ENCODE assay signal across 3 cellular contexts in the genomic region with DNA sequence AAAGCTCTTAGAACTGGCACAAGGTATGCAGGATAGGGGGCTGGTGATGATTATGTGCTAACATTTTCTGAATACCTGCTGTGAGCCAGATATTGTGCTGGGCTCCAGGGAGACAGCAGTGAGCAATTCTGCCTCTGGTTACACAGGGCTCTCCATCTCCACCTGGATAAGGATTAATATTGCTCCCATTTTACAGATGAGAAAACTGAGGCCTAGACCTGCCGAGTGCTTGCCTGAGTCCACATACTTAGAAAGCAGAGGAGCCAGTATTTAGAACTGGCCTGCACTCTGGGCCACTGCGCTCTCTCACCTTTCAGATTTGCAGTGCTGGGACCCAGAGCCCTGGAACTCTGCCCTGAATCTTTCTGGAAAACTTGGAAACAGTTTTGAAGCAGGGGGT.
TF ChIP-seq lines count a peak whose summit lies in the region.

No MANE protein-coding gene starts in this region.

TF ChIP-seq in HepG2, 621 proteins besides CTCF, POLR2A, EP300 and RAD21:
- TF ChIP-seq ZNF20 (CRISPR knock-in tag; IDR thresholded peaks at IDR 0.05) (no peak), ZNF629 (CRISPR knock-in tag; conservative IDR thresholded peaks at IDR 0.05) (peak; percentile 75)

TF ChIP-seq in K562, 482 proteins besides CTCF, POLR2A, EP300 and RAD21:
- TF ChIP-seq, protein P1, sequence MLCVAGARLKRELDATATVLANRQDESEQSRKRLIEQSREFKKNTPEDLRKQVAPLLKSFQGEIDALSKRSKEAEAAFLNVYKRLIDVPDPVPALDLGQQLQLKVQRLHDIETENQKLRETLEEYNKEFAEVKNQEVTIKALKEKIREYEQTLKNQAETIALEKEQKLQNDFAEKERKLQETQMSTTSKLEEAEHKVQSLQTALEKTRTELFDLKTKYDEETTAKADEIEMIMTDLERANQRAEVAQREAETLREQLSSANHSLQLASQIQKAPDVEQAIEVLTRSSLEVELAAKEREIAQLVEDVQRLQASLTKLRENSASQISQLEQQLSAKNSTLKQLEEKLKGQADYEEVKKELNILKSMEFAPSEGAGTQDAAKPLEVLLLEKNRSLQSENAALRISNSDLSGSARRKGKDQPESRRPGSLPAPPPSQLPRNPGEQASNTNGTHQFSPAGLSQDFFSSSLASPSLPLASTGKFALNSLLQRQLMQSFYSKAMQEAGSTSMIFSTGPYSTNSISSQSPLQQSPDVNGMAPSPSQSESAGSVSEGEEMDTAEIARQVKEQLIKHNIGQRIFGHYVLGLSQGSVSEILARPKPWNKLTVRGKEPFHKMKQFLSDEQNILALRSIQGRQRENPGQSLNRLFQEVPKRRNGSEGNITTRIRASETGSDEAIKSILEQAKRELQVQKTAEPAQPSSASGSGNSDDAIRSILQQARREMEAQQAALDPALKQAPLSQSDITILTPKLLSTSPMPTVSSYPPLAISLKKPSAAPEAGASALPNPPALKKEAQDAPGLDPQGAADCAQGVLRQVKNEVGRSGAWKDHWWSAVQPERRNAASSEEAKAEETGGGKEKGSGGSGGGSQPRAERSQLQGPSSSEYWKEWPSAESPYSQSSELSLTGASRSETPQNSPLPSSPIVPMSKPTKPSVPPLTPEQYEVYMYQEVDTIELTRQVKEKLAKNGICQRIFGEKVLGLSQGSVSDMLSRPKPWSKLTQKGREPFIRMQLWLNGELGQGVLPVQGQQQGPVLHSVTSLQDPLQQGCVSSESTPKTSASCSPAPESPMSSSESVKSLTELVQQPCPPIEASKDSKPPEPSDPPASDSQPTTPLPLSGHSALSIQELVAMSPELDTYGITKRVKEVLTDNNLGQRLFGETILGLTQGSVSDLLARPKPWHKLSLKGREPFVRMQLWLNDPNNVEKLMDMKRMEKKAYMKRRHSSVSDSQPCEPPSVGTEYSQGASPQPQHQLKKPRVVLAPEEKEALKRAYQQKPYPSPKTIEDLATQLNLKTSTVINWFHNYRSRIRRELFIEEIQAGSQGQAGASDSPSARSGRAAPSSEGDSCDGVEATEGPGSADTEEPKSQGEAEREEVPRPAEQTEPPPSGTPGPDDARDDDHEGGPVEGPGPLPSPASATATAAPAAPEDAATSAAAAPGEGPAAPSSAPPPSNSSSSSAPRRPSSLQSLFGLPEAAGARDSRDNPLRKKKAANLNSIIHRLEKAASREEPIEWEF (CRISPR knock-in tag; IDR thresholded peaks at IDR 0.05), result no peak
- peak; percentile 81 for TF ChIP-seq RBM25 (IDR thresholded peaks at IDR 0.05; ENCODE audit: low read depth, low read length, severe bottlenecking)
TF ChIP-seq in K562: peak in this region for 1.

TF ChIP-seq in H1, 55 proteins besides CTCF, POLR2A, EP300 and RAD21:
- TF ChIP-seq CEBPB (IDR thresholded peaks at IDR 0.05; ENCODE audit: low read depth, low read length) (no peak), SIRT6 (IDR thresholded peaks at IDR 0.05; ENCODE audit: low read length) (no peak), HDAC2 (IDR thresholded peaks at IDR 0.05; ENCODE audit: borderline replicate concordance in 1 of 2, low read depth in 2 of 2, low read length in 2 of 2) (peak in 1 of 2 experiments; percentile 56; a peak in 1 of 4 replicates), MAFK (IDR thresholded peaks at IDR 0.05; ENCODE audit: low read depth, low read length) (no peak), NANOG (IDR thresholded peaks at IDR 0.05; ENCODE audit: insufficient read depth, low read depth, low read length, poor library complexity, severe bottlenecking) (no peak), KDM1A (IDR thresholded peaks at IDR 0.05; ENCODE audit: borderline replicate concordance, low read length) (0 out of 2 replicates have a peak, but pooled peaks have one; percentile 34), MAX (IDR thresholded peaks at IDR 0.05) (no peak), SP4 (IDR thresholded peaks at IDR 0.05; ENCODE audit: low read length) (no peak)
